20 cellular contexts compared by ENCODE assay signal in the genomic region with DNA sequence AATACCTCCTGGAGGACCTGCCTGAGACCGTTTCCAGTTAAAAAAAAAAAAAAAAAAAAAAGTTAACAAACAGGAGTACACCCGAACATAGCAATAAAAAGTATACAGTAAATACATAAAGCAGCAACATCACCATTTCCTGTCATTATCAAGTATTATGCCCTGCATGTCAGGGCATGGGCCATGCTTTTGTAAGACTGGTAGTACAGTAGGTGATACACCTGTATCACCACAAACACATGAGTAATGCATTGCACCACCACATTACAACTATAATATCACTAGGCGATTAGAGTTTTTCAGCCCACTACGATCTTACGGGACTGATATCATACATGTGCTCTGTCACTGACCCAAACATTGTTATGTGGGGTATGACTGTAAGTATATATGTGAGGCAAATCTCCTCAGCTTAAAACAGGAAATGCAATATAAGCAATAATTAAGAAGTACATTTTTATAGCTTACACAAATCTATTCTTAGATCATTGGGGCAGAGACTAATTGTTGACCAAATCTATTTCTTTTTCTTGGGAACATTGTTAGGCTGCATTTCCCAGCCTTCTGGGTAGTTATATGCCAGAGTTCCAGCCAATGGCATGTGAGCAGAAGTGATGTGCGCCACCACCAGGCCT.
"Had no signal": no experiment of that assay in that cellular context is flagged by ENCODE, and none has a peak within 500 bp of the region (broad histone marks: within the 10 kb centered on the region; RNA-seq: fewer than 3 reads in every experiment).

No MANE protein-coding gene starts in this region.

- DNase-seq: activated CD4-positive, alpha-beta T cell treated with anti-CD3 and anti-CD28 coated beads for 48 hours; activated CD8-positive, alpha-beta memory T cell treated with anti-CD3 and anti-CD28 coated beads, Interleukin-2, amount 50 U/mL, for 48 hours; activated CD8-positive, alpha-beta T cell treated with anti-CD3 and anti-CD28 coated beads, Interleukin-2, amount 10 ng/mL, durations not matched to agents 7 days and 5 days; activated naive CD4-positive, alpha-beta T cell treated with Interleukin-2 at 50 U/mL for 16 hours; activated naive CD8-positive, alpha-beta T cell treated with anti-CD3 and anti-CD28 coated beads, Interleukin-2, amount 50 U/mL, for 24 hours; gastrocnemius medialis; islet precursor cell; left ventricle myocardium inferior; mesendoderm; occipital lobe; psoas muscle; stimulated activated CD4-positive, alpha-beta T cell treated with anti-CD3 and anti-CD28 coated beads, Interleukin-12 subunit alpha, Interleukin-12 subunit beta, amount 100 ng/mL, for 4 hours; stimulated activated naive CD4-positive, alpha-beta T cell; T1000 had no signal

- H3K27me3 Mint-ChIP-seq: activated naive CD8-positive, alpha-beta T cell treated with anti-CD3 and anti-CD28 coated beads, Interleukin-2, amount 50 U/mL, for 24 hours had no signal

- H3K36me3 Mint-ChIP-seq: type B pancreatic cell had no signal

- H3K9me3 Mint-ChIP-seq: activated T-helper 1 cell treated with anti-CD3 and anti-CD28 coated beads, Interleukin-12 subunit alpha, Interleukin-12 subunit beta, Interleukin-2, Interleukin-4 antibody, amounts not matched to agents 30 ng/mL and 10 ng/mL and 1 ng/mL, durations not matched to agents 14 hours and 24 hours and 36 hours had no signal

- H3K4me3 Mint-ChIP-seq: activated CD8-positive, alpha-beta T cell treated with anti-CD3 and anti-CD28 coated beads, Interleukin-2, amount 10 ng/mL, durations not matched to agents 7 days and 5 days; activated naive CD8-positive, alpha-beta T cell treated with anti-CD3 and anti-CD28 coated beads, Interleukin-2, amount 50 U/mL, for 24 hours; activated T-helper 1 cell treated with anti-CD3 and anti-CD28 coated beads, Interleukin-12 subunit alpha, Interleukin-12 subunit beta, Interleukin-2, Interleukin-4 antibody, amounts not matched to agents 30 ng/mL and 10 ng/mL and 1 ng/mL, durations not matched to agents 14 hours and 24 hours and 36 hours; nephron; type B pancreatic cell had no signal

- H3K36me3 ChIP-seq: cardiac muscle cell, gastrocnemius medialis, left ventricle myocardium inferior had no signal

- H3K9me3 ChIP-seq: ascending aorta, gastrocnemius medialis, psoas muscle had no signal

- H3K4me1 Mint-ChIP-seq: activated naive CD8-positive, alpha-beta T cell treated with anti-CD3 and anti-CD28 coated beads, Interleukin-2, amount 50 U/mL, for 24 hours had no signal

- H3K27ac ChIP-seq: ascending aorta, cardiac muscle cell, gastrocnemius medialis, left ventricle myocardium inferior, psoas muscle, VCaP had no signal

- H3K4me3 ChIP-seq: ascending aorta, cardiac muscle cell, gastrocnemius medialis, left ventricle myocardium inferior, psoas muscle had no signal

- H3K27ac Mint-ChIP-seq: activated CD8-positive, alpha-beta T cell treated with anti-CD3 and anti-CD28 coated beads, Interleukin-2, amount 10 ng/mL, durations not matched to agents 7 days and 5 days; activated naive CD8-positive, alpha-beta T cell treated with anti-CD3 and anti-CD28 coated beads, Interleukin-2, amount 50 U/mL, for 24 hours; activated T-helper 1 cell treated with anti-CD3 and anti-CD28 coated beads, Interleukin-12 subunit alpha, Interleukin-12 subunit beta, Interleukin-2, Interleukin-4 antibody, amounts not matched to agents 30 ng/mL and 10 ng/mL and 1 ng/mL, durations not matched to agents 14 hours and 24 hours and 36 hours; type B pancreatic cell had no signal

- H3K27me3 ChIP-seq: ascending aorta, cardiac muscle cell, gastrocnemius medialis had no signal

- ATAC-seq: activated CD8-positive, alpha-beta T cell treated with anti-CD3 and anti-CD28 coated beads, Interleukin-2, amount 10 ng/mL, durations not matched to agents 7 days and 5 days; activated naive CD8-positive, alpha-beta T cell treated with anti-CD3 and anti-CD28 coated beads, Interleukin-2, amount 50 U/mL, for 24 hours; gastrocnemius medialis; psoas muscle had no signal

- H3K4me1 ChIP-seq: ascending aorta, gastrocnemius medialis, left ventricle myocardium inferior, psoas muscle had no signal
